ENCODE assay signal across 1 cellular context in genomic region chr12:56333679-56334489, GRCh38.
TF ChIP-seq lines count a peak whose summit lies in the region.

Gene PAN2, minus strand, starts transcription at chr12:56334000. Its CDS starts 906 bp downstream, at chr12:56333094.

TF ChIP-seq in K562, 482 proteins besides CTCF, POLR2A, EP300 and RAD21 (continued from another document and continues in another):
- TF ChIP-seq PPARD (CRISPR knock-in tag; IDR thresholded peaks at IDR 0.05), result no peak
- no peak for TF ChIP-seq U2AF1 (optimal IDR thresholded peaks at IDR 0.05; ENCODE audit: low read depth, low read length)
- no peak for TF ChIP-seq FIP1L1 (IDR thresholded peaks at IDR 0.05; ENCODE audit: low read depth, low read length, poor library complexity, severe bottlenecking)
- TF ChIP-seq CEBPG (CRISPR knock-in tag; IDR thresholded peaks at IDR 0.05), result no peak
- no peak for TF ChIP-seq CEBPG (tag; conservative IDR thresholded peaks at IDR 0.05 in 1 of 2, IDR thresholded peaks at IDR 0.05 in 1 of 2)
- TF ChIP-seq KDM2B (CRISPR knock-in tag; IDR thresholded peaks at IDR 0.05), result no peak
- TF ChIP-seq TCF7L2 (IDR thresholded peaks at IDR 0.05; ENCODE audit: low read depth, low read length), result peak; percentile 59; the same call in 1 of the 2 replicates
- no peak for TF ChIP-seq ZNF551 (CRISPR knock-in tag; IDR thresholded peaks at IDR 0.05)
- TF ChIP-seq ZNF431 (CRISPR knock-in tag; IDR thresholded peaks at IDR 0.05), result 0 out of 2 replicates have a peak, but pooled peaks have one; percentile 50
- no peak for TF ChIP-seq CTCFL (IDR thresholded peaks at IDR 0.05; ENCODE audit: borderline replicate concordance, insufficient read depth, low read depth, low read length, poor library complexity, severe bottlenecking)
- no peak for TF ChIP-seq ZNF76 (CRISPR knock-in tag; IDR thresholded peaks at IDR 0.05; ENCODE audit: borderline replicate concordance)
- TF ChIP-seq POLR3G (IDR thresholded peaks at IDR 0.05; ENCODE audit: extremely low read depth, insufficient read length, insufficient replicate concordance), result no peak
- no peak for TF ChIP-seq FOXK1 (CRISPR knock-in tag; IDR thresholded peaks at IDR 0.05; ENCODE audit: borderline replicate concordance)
- TF ChIP-seq MAFK (IDR thresholded peaks at IDR 0.05; ENCODE audit: low read length), result no peak
- no peak for TF ChIP-seq ZNF277 (CRISPR knock-in tag; IDR thresholded peaks at IDR 0.05; ENCODE audit: borderline replicate concordance)
- TF ChIP-seq BRF2 (IDR thresholded peaks at IDR 0.05; ENCODE audit: borderline replicate concordance, insufficient read depth, insufficient read length), result no peak
- no peak for TF ChIP-seq HIVEP1 (CRISPR knock-in tag; IDR thresholded peaks at IDR 0.05)
- no peak for TF ChIP-seq ILK (tag; IDR thresholded peaks at IDR 0.05; ENCODE audit: borderline replicate concordance, low read depth)
- no peak for TF ChIP-seq ZNF696 (CRISPR knock-in tag; conservative IDR thresholded peaks at IDR 0.05)
- TF ChIP-seq GABPA (tag; conservative IDR thresholded peaks at IDR 0.05; ENCODE audit: low read depth), result peak; percentile 83
- peak; percentile 47 for TF ChIP-seq ZBTB33 (CRISPR knock-in tag; IDR thresholded peaks at IDR 0.05)
- no peak for TF ChIP-seq ZNF347 (CRISPR knock-in tag; IDR thresholded peaks at IDR 0.05; ENCODE audit: low read depth)
- TF ChIP-seq ETV6 (IDR thresholded peaks at IDR 0.05; ENCODE audit: borderline replicate concordance in 1 of 2, low read depth in 2 of 2, low read length in 1 of 2), result no peak
- no peak for TF ChIP-seq ETV6 (CRISPR knock-in tag; IDR thresholded peaks at IDR 0.05; ENCODE audit: borderline replicate concordance)
- peak; percentile 66 to 85 for TF ChIP-seq AFF1 (IDR thresholded peaks at IDR 0.05; ENCODE audit: low read depth in 1 of 2, partially characterized antibody in 2 of 2)
- no peak for TF ChIP-seq TCF15 (CRISPR knock-in tag; IDR thresholded peaks at IDR 0.05)
- TF ChIP-seq ZNF12 (CRISPR knock-in tag; IDR thresholded peaks at IDR 0.05), result no peak
- TF ChIP-seq PREB (CRISPR knock-in tag; IDR thresholded peaks at IDR 0.05), result no peak
- TF ChIP-seq ZNF695 (CRISPR knock-in tag; IDR thresholded peaks at IDR 0.05), result no peak
- peak; percentile 78; the same call in 1 of the 2 replicates for TF ChIP-seq ZBTB12 (CRISPR knock-in tag; IDR thresholded peaks at IDR 0.05)
- no peak for TF ChIP-seq NFE2 (IDR thresholded peaks at IDR 0.05; ENCODE audit: low read depth)
- TF ChIP-seq KLF10 (CRISPR knock-in tag; IDR thresholded peaks at IDR 0.05), result no peak
- no peak; the same call in 1 of the 2 replicates for TF ChIP-seq EGR1 (conservative IDR thresholded peaks at IDR 0.05)
- TF ChIP-seq SNIP1 (IDR thresholded peaks at IDR 0.05; ENCODE audit: low read depth), result no peak
- TF ChIP-seq ZNF3 (CRISPR knock-in tag; IDR thresholded peaks at IDR 0.05), result no peak
- peak; percentile 98 for TF ChIP-seq EP400 (IDR thresholded peaks at IDR 0.05)
- no peak for TF ChIP-seq CBX8 (IDR thresholded peaks at IDR 0.05; ENCODE audit: borderline replicate concordance, extremely low read depth, low read depth, low read length, poor library complexity, severe bottlenecking)
- peak; percentile 88; the same call in 1 of the 2 replicates for TF ChIP-seq NFRKB (IDR thresholded peaks at IDR 0.05; ENCODE audit: low read depth)
- no peak for TF ChIP-seq NFE2L1 (tag; IDR thresholded peaks at IDR 0.05; ENCODE audit: borderline replicate concordance, low read depth)
- TF ChIP-seq ZNF444 (CRISPR knock-in tag; IDR thresholded peaks at IDR 0.05), result no peak
- peak; percentile 79; the same call in 1 of the 2 replicates for TF ChIP-seq XRCC5 (IDR thresholded peaks at IDR 0.05; ENCODE audit: low read depth, low read length)
- 0 out of 2 replicates have a peak, but pooled peaks have one; percentile 40 for TF ChIP-seq NR2C2 (CRISPR knock-in tag; IDR thresholded peaks at IDR 0.05)
- peak; percentile 97 for TF ChIP-seq NR2C2 (tag; IDR thresholded peaks at IDR 0.05)
- TF ChIP-seq E2F5 (CRISPR knock-in tag; IDR thresholded peaks at IDR 0.05), result no peak
- peak; percentile 46; the same call in 1 of the 2 replicates for TF ChIP-seq ZBTB5 (IDR thresholded peaks at IDR 0.05)
- TF ChIP-seq ZNF282 (CRISPR knock-in tag; IDR thresholded peaks at IDR 0.05), result no peak
- no peak for TF ChIP-seq SETDB1 (IDR thresholded peaks at IDR 0.05; ENCODE audit: low read length)
- no peak for TF ChIP-seq PCBP1 (IDR thresholded peaks at IDR 0.05; ENCODE audit: low read depth, low read length, poor library complexity, severe bottlenecking)
- TF ChIP-seq LARP7 (IDR thresholded peaks at IDR 0.05), result 0 out of 2 replicates have a peak, but pooled peaks have one; percentile 46
- no peak; the same call in 1 of the 2 replicates for TF ChIP-seq ZNF707 (CRISPR knock-in tag; conservative IDR thresholded peaks at IDR 0.05)
- no peak for TF ChIP-seq ZBTB26 (CRISPR knock-in tag; IDR thresholded peaks at IDR 0.05)
- TF ChIP-seq ELF4 (CRISPR knock-in tag; IDR thresholded peaks at IDR 0.05), result no peak
